37 cellular contexts compared by ENCODE assay signal in the genomic region with DNA sequence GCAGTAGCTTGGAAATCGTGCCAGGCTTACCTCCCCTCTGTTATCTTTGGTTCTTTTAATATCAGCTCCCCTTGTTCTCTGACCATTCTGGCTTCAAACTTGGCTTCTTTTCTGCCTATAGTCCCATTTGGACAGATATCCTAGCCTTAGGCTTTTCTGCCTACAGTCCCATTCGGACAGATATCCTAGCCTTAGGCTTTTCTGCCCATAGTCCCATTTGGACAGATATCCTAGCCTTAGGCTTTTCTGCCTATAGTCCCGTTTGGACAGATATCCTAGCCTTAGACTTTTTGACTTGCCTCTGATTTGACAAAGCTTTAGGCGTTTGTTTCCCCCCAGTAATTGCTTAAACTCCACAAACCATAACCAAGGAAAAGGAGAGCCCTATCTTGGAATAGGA. TPM values are rescaled to one million over a fixed set of nuclear protein-coding genes. Genes with fewer than 3 reads are reported as not detected.
"Had no signal": no experiment of that assay in that cellular context is flagged by ENCODE, and none has a peak within 500 bp of the region (broad histone marks: within the 10 kb centered on the region; RNA-seq: fewer than 3 reads in every experiment).

No MANE protein-coding gene starts in this region.

- H3K4me1 Mint-ChIP-seq: immature natural killer cell had no signal

- H3K36me3 Mint-ChIP-seq: activated naive CD4-positive, alpha-beta T cell treated with anti-CD3 and anti-CD28 coated beads, Interleukin-2, amount 50 U/mL, for 72 hours; brain; immature natural killer cell; natural killer cell treated with Interleukin-12 subunit alpha and Interleukin-12 subunit beta and Interleukin-15 and Interleukin-18, amount 100 ng/mL, for 72 hours had no signal

- H3K27me3 ChIP-seq: cardiac muscle cell, colonic mucosa, neutrophil, pancreas, sigmoid colon, stomach, thyroid gland, upper lobe of right lung had no signal

- H3K4me1 ChIP-seq: prostate gland, thyroid gland had no signal

- ATAC-seq: effector memory CD8-positive, alpha-beta T cell; lower lobe of right lung; mucosa of descending colon; natural killer cell treated with Interleukin-12 subunit alpha and Interleukin-12 subunit beta and Interleukin-15 and Interleukin-18, amount 100 ng/mL, for 72 hours; upper lobe of right lung had no signal

- H3K4me3 Mint-ChIP-seq: activated CD4-positive, alpha-beta memory T cell treated with anti-CD3 and anti-CD28 coated beads, Interleukin-2, amount 10 ng/mL, durations not matched to agents 7 days and 5 days; activated CD4-positive, alpha-beta T cell treated with anti-CD3 and anti-CD28 coated beads, Interleukin-2, amount 10 ng/mL, durations not matched to agents 24 days and 14 days; activated T-cell treated with anti-CD3 and anti-CD28 coated beads, Interleukin-2, amount 50 U/mL, for 24 hours; brain; effector memory CD8-positive, alpha-beta T cell; immature natural killer cell; natural killer cell treated with Interleukin-12 subunit alpha and Interleukin-12 subunit beta and Interleukin-15 and Interleukin-18, amount 100 ng/mL, for 72 hours; stimulated activated naive B cell treated with anti-CD40 and anti-IgM and Interleukin-4, amounts not matched to agents 10 μg/mL and 1 μg/mL and 100 μg/mL, for 72 hours; T-helper 1 cell treated with Interleukin-12 subunit alpha and Interleukin-12 subunit beta and Interleukin-4 antibody, amounts not matched to agents 30 μg/mL and 1 μg/mL, for 36 hours had no signal

- H3K27ac Mint-ChIP-seq: activated CD4-positive, alpha-beta memory T cell treated with anti-CD3 and anti-CD28 coated beads, Interleukin-2, amount 10 ng/mL, durations not matched to agents 7 days and 5 days; activated naive CD4-positive, alpha-beta T cell treated with anti-CD3 and anti-CD28 coated beads, Interleukin-2, amount 50 U/mL, for 72 hours; brain; effector memory CD8-positive, alpha-beta T cell; immature natural killer cell; natural killer cell treated with Interleukin-12 subunit alpha and Interleukin-12 subunit beta and Interleukin-15 and Interleukin-18, amount 100 ng/mL, for 72 hours; stimulated activated naive B cell treated with anti-CD40 and anti-IgM and Interleukin-4, amounts not matched to agents 10 μg/mL and 1 μg/mL and 100 μg/mL, for 72 hours; T-helper 1 cell treated with Interleukin-12 subunit alpha and Interleukin-12 subunit beta and Interleukin-4 antibody, amounts not matched to agents 30 μg/mL and 1 μg/mL, for 36 hours had no signal

- DNase-seq: activated CD4-positive, alpha-beta T cell treated with anti-CD3 and anti-CD28 coated beads, Interleukin-2, amount 10 ng/mL, durations not matched to agents 24 days and 14 days; activated CD4-positive, CD25-positive, alpha-beta regulatory T cell treated with anti-CD3 and anti-CD28 coated beads, Interleukin-2, amount 50 U/mL, for 72 hours; activated CD8-positive, alpha-beta memory T cell treated with anti-CD3 and anti-CD28 coated beads, Interleukin-2, amount 50 U/mL, for 48 hours; activated naive CD4-positive, alpha-beta T cell; activated T-cell treated with anti-CD3 and anti-CD28 coated beads, Interleukin-2, amount 50 U/mL, for 24 hours; anterior cingulate cortex; cerebellar nuclear complex; colonic mucosa; effector memory CD8-positive, alpha-beta T cell; foreskin fibroblast; head of caudate nucleus; hypothalamus; immature natural killer cell; kidney; lower lobe of right lung; mucosa of descending colon; pancreas; retina; sigmoid colon; small intestine; stimulated activated CD4-positive, alpha-beta T cell treated with anti-CD3 and anti-CD28 coated beads, Interleukin-4, amount 100 ng/mL, for 24 hours; stimulated activated naive B cell treated with anti-CD40 and anti-IgM and Interleukin-4, amounts not matched to agents 10 μg/mL and 1 μg/mL and 100 μg/mL, for 72 hours; stomach; SW 1271; T1000; thyroid gland; upper lobe of right lung had no signal

- H3K9me3 Mint-ChIP-seq: activated CD4-positive, alpha-beta memory T cell treated with anti-CD3 and anti-CD28 coated beads, Interleukin-2, amount 10 ng/mL, durations not matched to agents 7 days and 5 days; activated CD4-positive, alpha-beta T cell treated with anti-CD3 and anti-CD28 coated beads, Interleukin-2, amount 10 ng/mL, durations not matched to agents 24 days and 14 days; activated naive CD4-positive, alpha-beta T cell treated with anti-CD3 and anti-CD28 coated beads, Interleukin-2, amount 50 U/mL, for 72 hours; activated T-cell treated with anti-CD3 and anti-CD28 coated beads, Interleukin-2, amount 50 U/mL, for 24 hours; brain; effector memory CD8-positive, alpha-beta T cell; immature natural killer cell; natural killer cell treated with Interleukin-12 subunit alpha and Interleukin-12 subunit beta and Interleukin-15 and Interleukin-18, amount 100 ng/mL, for 72 hours; stimulated activated naive B cell treated with anti-CD40 and anti-IgM and Interleukin-4, amounts not matched to agents 10 μg/mL and 1 μg/mL and 100 μg/mL, for 72 hours; T-helper 1 cell treated with Interleukin-12 subunit alpha and Interleukin-12 subunit beta and Interleukin-4 antibody, amounts not matched to agents 30 μg/mL and 1 μg/mL, for 36 hours had no signal

- H3K27ac ChIP-seq: cardiac muscle cell, lower lobe of right lung, neutrophil, prostate gland, sigmoid colon, thyroid gland, upper lobe of right lung had no signal

- H3K4me3 ChIP-seq: cardiac muscle cell, colonic mucosa, lower lobe of right lung, mucosa of descending colon, pancreas, prostate gland, sigmoid colon, stomach, thyroid gland, upper lobe of right lung had no signal

- H3K27me3 Mint-ChIP-seq: activated CD4-positive, alpha-beta memory T cell treated with anti-CD3 and anti-CD28 coated beads, Interleukin-2, amount 10 ng/mL, durations not matched to agents 7 days and 5 days; activated CD4-positive, alpha-beta T cell treated with anti-CD3 and anti-CD28 coated beads, Interleukin-2, amount 10 ng/mL, durations not matched to agents 24 days and 14 days; activated T-cell treated with anti-CD3 and anti-CD28 coated beads, Interleukin-2, amount 50 U/mL, for 24 hours; brain; effector memory CD8-positive, alpha-beta T cell; natural killer cell treated with Interleukin-12 subunit alpha and Interleukin-12 subunit beta and Interleukin-15 and Interleukin-18, amount 100 ng/mL, for 72 hours; stimulated activated naive B cell treated with anti-CD40 and anti-IgM and Interleukin-4, amounts not matched to agents 10 μg/mL and 1 μg/mL and 100 μg/mL, for 72 hours had no signal

- H3K36me3 ChIP-seq: cardiac muscle cell, colonic mucosa, lower lobe of right lung, neutrophil, pancreas, prostate gland, sigmoid colon, stomach, thyroid gland, upper lobe of right lung had no signal

- H3K9me3 ChIP-seq: colonic mucosa, lower lobe of right lung, mucosa of descending colon, neutrophil, pancreas, prostate gland, sigmoid colon, stomach, thyroid gland, upper lobe of right lung had no signal

RNA-seq across cellular contexts. Expression of a gene that starts 37.5 kb away (rescaled TPM):
- total RNA-seq: activated CD4-positive, alpha-beta T cell treated with anti-CD3 and anti-CD28 coated beads, Interleukin-2, amount 10 ng/mL, durations not matched to agents 24 days and 14 days; activated naive CD4-positive, alpha-beta T cell treated with anti-CD3 and anti-CD28 coated beads, Interleukin-2, amount 50 U/mL, for 72 hours; cardiac muscle cell; colonic mucosa; kidney; lower lobe of right lung; mesenteric fat pad; myocyte; natural killer cell treated with Interleukin-12 subunit alpha and Interleukin-12 subunit beta and Interleukin-15 and Interleukin-18, amount 100 ng/mL, for 72 hours; pancreas; sigmoid colon; stomach; thyroid gland; upper lobe of right lung had no signal
